ENCODE assay signal across 8 cellular contexts in the genomic region with DNA sequence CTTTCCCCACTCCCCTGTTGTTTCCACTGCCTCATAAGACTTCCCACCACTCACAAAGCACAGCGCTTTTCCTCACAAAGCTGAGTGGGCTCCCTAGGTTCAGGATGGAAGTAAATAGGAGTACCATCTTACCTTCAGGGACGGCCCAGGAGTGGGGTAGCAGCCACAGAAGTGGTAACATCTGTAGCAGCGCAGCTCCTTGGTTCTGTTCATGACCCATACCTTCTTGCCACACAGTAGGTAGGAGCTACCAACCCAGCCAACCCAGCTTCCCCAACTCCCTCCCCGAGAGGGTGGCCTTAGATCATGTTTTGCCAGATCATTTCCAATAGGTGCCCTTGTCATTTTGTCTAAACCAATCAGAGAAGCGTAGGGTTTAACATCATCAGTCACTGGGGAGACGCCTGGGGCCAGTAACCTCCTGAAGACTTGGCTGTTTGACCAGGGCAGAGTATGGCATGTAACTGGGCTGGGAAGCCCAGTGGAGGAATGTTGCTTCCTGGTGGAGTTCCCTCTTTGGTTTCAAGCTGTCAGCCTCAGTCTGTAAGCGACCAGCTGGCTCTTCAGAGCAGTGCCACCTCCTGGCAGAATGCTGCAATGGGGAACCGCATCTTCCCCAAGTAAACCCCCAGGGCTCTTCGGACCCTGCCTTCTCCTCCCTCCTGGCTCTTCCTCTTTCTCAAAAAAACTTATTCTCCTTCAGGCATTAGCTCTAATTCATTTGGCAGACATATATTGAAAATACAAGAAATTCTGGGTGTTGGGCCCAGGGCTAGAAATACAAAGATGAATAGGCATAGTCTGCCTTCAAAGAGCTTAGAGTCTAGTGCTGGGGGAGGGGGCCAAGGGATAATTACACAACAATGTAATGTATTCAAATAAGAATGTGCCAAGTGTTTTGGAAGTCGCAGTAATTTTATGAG. TPM values are rescaled to one million over a fixed set of nuclear protein-coding genes. Genes with fewer than 3 reads are reported as not detected.
DNase-seq lines count a peak whose midpoint lies in the region; ATAC-seq and TF ChIP-seq lines count a peak whose summit lies in the region.

A gene (minus strand): TSS at position 281 of the 923 bp plus-strand sequence. CDS start 61 bp downstream, at position 220.

- H3K36me3 ChIP-seq in OCI-LY7 (ENCODE audit: insufficient read depth, low read length) = peaks cover 26% of the 10 kb centered on the region
- H3K36me3 ChIP-seq in muscle layer of colon (ENCODE audit: insufficient read depth, low read length) = no peaks in the 10 kb centered on the region

- no TSS peak for BruUV-seq in OCI-LY7 (replicated peaks; lab: Mats Ljungman, UMichigan)

- H3K27me3 Mint-ChIP-seq in activated T-cell treated with anti-CD3 and anti-CD28 coated beads, Interleukin-2, amount 50 U/mL, for 24 hours = no peaks in the 10 kb centered on the region

- DNase-seq in CMK (ENCODE audit: low read depth) (peak; percentile 90), GM19238 (ENCODE audit: insufficient read length, low spot score) (peak; percentile 63), OCI-LY7 (ENCODE audit: low spot score) (peak; percentile 95), erythroblast (lab: John Stamatoyannopoulos, UW) (peak; percentile 77 to 83)
- peak; percentile 80 for DNase-seq in activated T-cell treated with anti-CD3 and anti-CD28 coated beads, Interleukin-2, amount 50 U/mL, for 24 hours

- CTCF ChIA-PET in OCI-LY7 (lab: Charles Lee; ENCODE audit: unreplicated experiment) = interaction anchor here (1.0 to 3.8 kb wide), 7 partner anchors 8 to 67 kb away, joined by 3 to 23 read pairs (median 6); no protein-coding TSS in a partner anchor

- intact Hi-C loops in OCI-LY7 (cut with micrococcal nuclease; ENCODE audit: unreplicated experiment) = loop anchor here (1.0 kb wide), 1 partner anchor 15 kb away; a partner anchor contains a TSS

- peak; percentile 58 for TF ChIP-seq POLR2A in erythroblast (IDR thresholded peaks at IDR 0.05; ENCODE audit: low read length)

- H3K36me3 Mint-ChIP-seq in activated T-cell treated with anti-CD3 and anti-CD28 coated beads, Interleukin-2, amount 50 U/mL, for 24 hours (ENCODE audit: low read depth) = no peaks in the 10 kb centered on the region

- H2AFZ ChIP-seq in OCI-LY7 (ENCODE audit: low read length) = peak within 1 kb of the TSS; percentile 33; the same call in 1 of the 2 replicates

- H4K20me1 ChIP-seq in OCI-LY7 (ENCODE audit: insufficient read depth, low read length) = no peaks in the 10 kb centered on the region

- no peaks in the 10 kb centered on the region for H3K27me3 ChIP-seq in muscle layer of colon (ENCODE audit: control insufficient read depth in 1 of 2, insufficient read depth in 2 of 2, low read length in 2 of 2)

- peaks cover 63% of the 10 kb centered on the region for H3K4me1 Mint-ChIP-seq in activated T-cell treated with anti-CD3 and anti-CD28 coated beads, Interleukin-2, amount 50 U/mL, for 24 hours (ENCODE audit: low read depth)

- H3K79me2 ChIP-seq in OCI-LY7 (ENCODE audit: insufficient read depth, low read depth, low read length) = peaks cover 48% of the 10 kb centered on the region

- H3K9me3 ChIP-seq in OCI-LY7 (ENCODE audit: low read length) = no peaks in the 10 kb centered on the region
- no peaks in the 10 kb centered on the region for H3K9me3 ChIP-seq in muscle layer of colon (ENCODE audit: low read length)

- TF ChIP-seq CTCF in OCI-LY7 (conservative IDR thresholded peaks at IDR 0.05; ENCODE audit: low read length) = peak; percentile 92
- TF ChIP-seq CTCF in subcutaneous adipose tissue (IDR thresholded peaks at IDR 0.05; ENCODE audit: low read depth) = no peak

- peak within 1 kb of the TSS; percentile 74 for H3K4me3 Mint-ChIP-seq in activated T-cell treated with anti-CD3 and anti-CD28 coated beads, Interleukin-2, amount 50 U/mL, for 24 hours

- POLR2A ChIA-PET in OCI-LY7 (lab: Charles Lee) = interaction anchor here (0.6 to 7.6 kb wide), 21 partner anchors 10 to 370 kb away, joined by 3 to 203 read pairs (median 3); a partner anchor contains a TSS

- H3K9ac ChIP-seq in muscle layer of colon (ENCODE audit: low read length) = peak within 1 kb of the TSS; percentile 13

- H3K4me2 ChIP-seq in OCI-LY7 (ENCODE audit: low read length) = peak within 1 kb of the TSS; percentile 91

- H3K27ac Mint-ChIP-seq in activated T-cell treated with anti-CD3 and anti-CD28 coated beads, Interleukin-2, amount 50 U/mL, for 24 hours = peak within 1 kb of the TSS; percentile 84

- no peaks in the 10 kb centered on the region for H3K9me3 Mint-ChIP-seq in activated T-cell treated with anti-CD3 and anti-CD28 coated beads, Interleukin-2, amount 50 U/mL, for 24 hours

- H3K4me3 ChIP-seq in OCI-LY7 (ENCODE audit: low read depth, low read length, poor library complexity, severe bottlenecking) (peak within 1 kb of the TSS; percentile 75), muscle layer of colon (ENCODE audit: low read depth in 1 of 2, low read length in 2 of 2) (peak within 1 kb of the TSS in 1 of 2 donors; percentile 44)

- ATAC-seq in HG03354 (IDR thresholded peaks at IDR 0.05; ENCODE audit: poor library complexity, severe bottlenecking, unreplicated experiment) = peak; percentile 95

- H3K9me2 ChIP-seq in OCI-LY7 (ENCODE audit: insufficient read depth, low read length) = no peaks in the 10 kb centered on the region

- H3K4me1 ChIP-seq in OCI-LY7 (ENCODE audit: insufficient read depth, low read length, poor library complexity, severe bottlenecking) (peaks cover 72% of the 10 kb centered on the region), muscle layer of colon (ENCODE audit: insufficient read depth, low read length) (peaks cover 12% of the 10 kb centered on the region)

- peak within 1 kb of the TSS; percentile 74 for H3K27ac ChIP-seq in OCI-LY7 (ENCODE audit: low read depth, low read length, poor library complexity, severe bottlenecking)
- peak within 1 kb of the TSS; percentile 35 for H3K27ac ChIP-seq in muscle layer of colon (ENCODE audit: low read depth, low read length)

RNA-seq across cellular contexts. Expression of the gene that starts here (rescaled TPM):
- 175 and 207 TPM in 2 replicates for total RNA-seq in OCI-LY7 (2014; rRNA removed; shearing (Covaris generic))
- total RNA-seq in OCI-LY7 (2022) = 140 TPM in 2 replicates
- total RNA-seq in subcutaneous adipose tissue = 100 to 1,000 TPM in 1 of 4 donors, 10 to 100 TPM in 3; 44.7 to 124 (median 69.7) TPM
